In the genomic region with DNA sequence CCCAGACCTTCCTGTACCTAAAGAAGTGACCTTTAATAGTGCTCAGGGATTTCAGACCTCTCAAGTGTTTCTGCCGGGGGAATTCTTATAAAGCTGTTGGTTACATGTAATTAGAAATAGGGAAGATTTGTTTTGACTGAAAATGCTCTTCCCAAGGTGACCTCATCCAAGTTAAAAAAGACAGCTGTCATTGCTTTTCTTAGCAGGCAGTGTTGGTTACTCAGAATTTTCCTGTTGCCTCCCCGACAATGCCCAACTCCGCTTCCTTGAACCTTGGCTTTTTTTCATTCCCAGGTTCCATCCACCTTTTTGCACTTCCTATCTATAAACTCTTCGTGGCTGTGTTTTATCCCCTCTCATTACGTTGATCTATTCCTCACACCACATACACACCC, we compare ENCODE assay signal across 1 cellular context.
A peak's percentile ranks its signal among the peaks of the same experiment; 100 is the strongest.
TF ChIP-seq lines count a peak whose summit lies in the region.

No MANE protein-coding gene starts in this region.

TF ChIP-seq in GM12878, 131 proteins besides CTCF, POLR2A, EP300 and RAD21 (continued from another document):
- TF ChIP-seq, protein P1, sequence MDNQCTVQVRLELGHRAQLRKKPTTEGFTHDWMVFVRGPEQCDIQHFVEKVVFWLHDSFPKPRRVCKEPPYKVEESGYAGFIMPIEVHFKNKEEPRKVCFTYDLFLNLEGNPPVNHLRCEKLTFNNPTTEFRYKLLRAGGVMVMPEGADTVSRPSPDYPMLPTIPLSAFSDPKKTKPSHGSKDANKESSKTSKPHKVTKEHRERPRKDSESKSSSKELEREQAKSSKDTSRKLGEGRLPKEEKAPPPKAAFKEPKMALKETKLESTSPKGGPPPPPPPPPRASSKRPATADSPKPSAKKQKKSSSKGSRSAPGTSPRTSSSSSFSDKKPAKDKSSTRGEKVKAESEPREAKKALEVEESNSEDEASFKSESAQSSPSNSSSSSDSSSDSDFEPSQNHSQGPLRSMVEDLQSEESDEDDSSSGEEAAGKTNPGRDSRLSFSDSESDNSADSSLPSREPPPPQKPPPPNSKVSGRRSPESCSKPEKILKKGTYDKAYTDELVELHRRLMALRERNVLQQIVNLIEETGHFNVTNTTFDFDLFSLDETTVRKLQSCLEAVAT (IDR thresholded peaks at IDR 0.05): peak; percentile 59; the same call in 1 of the 2 replicates
